In genomic region chr2:219002395-219003266, GRCh38 we compare ENCODE assay signal across 2 cellular contexts.
A peak's percentile ranks its signal among the peaks of the same experiment; 100 is the strongest.
TF ChIP-seq lines count a peak whose summit lies in the region.

No MANE protein-coding gene starts in this region.

TF ChIP-seq in HEK293, 187 proteins besides CTCF, POLR2A, EP300 and RAD21 (continues in another document):
- TF ChIP-seq ZNF510 (tag by site-specific recombination; IDR thresholded peaks at IDR 0.05; ENCODE audit: insufficient replicate concordance) (no peak), ZNF175 (tag by site-specific recombination; IDR thresholded peaks at IDR 0.05) (no peak), IKZF3 (tag by site-specific recombination; IDR thresholded peaks at IDR 0.05) (peak; percentile 19; the same call in 1 of the 2 replicates), GFI1B (tag by site-specific recombination; IDR thresholded peaks at IDR 0.05) (no peak), HIC1 (tag by site-specific recombination; IDR thresholded peaks at IDR 0.05) (peak; percentile 73), ZSCAN30 (tag by site-specific recombination; IDR thresholded peaks at IDR 0.05) (0 out of 2 replicates have a peak, but pooled peaks have one; percentile 29), ZNF239 (tag by site-specific recombination; IDR thresholded peaks at IDR 0.05) (no peak), MEIS1 (CRISPR knock-in tag; IDR thresholded peaks at IDR 0.05; ENCODE audit: borderline replicate concordance) (no peak), ZNF2 (tag by site-specific recombination; IDR thresholded peaks at IDR 0.05) (peak; percentile 90), ZNF610 (tag by site-specific recombination; IDR thresholded peaks at IDR 0.05; ENCODE audit: borderline replicate concordance) (no peak), SCRT1 (tag by site-specific recombination; IDR thresholded peaks at IDR 0.05; ENCODE audit: borderline replicate concordance) (no peak), ZFP69B (tag by site-specific recombination; IDR thresholded peaks at IDR 0.05) (no peak), SCRT2 (tag by site-specific recombination; IDR thresholded peaks at IDR 0.05) (no peak), ZNF677 (tag by site-specific recombination; IDR thresholded peaks at IDR 0.05) (no peak), ZXDB (tag by site-specific recombination; IDR thresholded peaks at IDR 0.05) (0 out of 2 replicates have a peak, but pooled peaks have one; percentile 14), ZNF341 (tag by site-specific recombination; IDR thresholded peaks at IDR 0.05; ENCODE audit: low read depth) (peak; percentile 53), ZNF843 (tag by site-specific recombination; IDR thresholded peaks at IDR 0.05) (0 out of 2 replicates have a peak, but pooled peaks have one; percentile 35)
- TF ChIP-seq, protein P1, sequence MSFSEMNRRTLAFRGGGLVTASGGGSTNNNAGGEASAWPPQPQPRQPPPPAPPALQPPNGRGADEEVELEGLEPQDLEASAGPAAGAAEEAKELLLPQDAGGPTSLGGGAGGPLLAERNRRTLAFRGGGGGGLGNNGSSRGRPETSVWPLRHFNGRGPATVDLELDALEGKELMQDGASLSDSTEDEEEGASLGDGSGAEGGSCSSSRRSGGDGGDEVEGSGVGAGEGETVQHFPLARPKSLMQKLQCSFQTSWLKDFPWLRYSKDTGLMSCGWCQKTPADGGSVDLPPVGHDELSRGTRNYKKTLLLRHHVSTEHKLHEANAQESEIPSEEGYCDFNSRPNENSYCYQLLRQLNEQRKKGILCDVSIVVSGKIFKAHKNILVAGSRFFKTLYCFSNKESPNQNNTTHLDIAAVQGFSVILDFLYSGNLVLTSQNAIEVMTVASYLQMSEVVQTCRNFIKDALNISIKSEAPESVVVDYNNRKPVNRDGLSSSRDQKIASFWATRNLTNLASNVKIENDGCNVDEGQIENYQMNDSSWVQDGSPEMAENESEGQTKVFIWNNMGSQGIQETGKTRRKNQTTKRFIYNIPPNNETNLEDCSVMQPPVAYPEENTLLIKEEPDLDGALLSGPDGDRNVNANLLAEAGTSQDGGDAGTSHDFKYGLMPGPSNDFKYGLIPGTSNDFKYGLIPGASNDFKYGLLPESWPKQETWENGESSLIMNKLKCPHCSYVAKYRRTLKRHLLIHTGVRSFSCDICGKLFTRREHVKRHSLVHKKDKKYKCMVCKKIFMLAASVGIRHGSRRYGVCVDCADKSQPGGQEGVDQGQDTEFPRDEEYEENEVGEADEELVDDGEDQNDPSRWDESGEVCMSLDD (tag by site-specific recombination; IDR thresholded peaks at IDR 0.05) = no peak
- TF ChIP-seq, protein P2, sequence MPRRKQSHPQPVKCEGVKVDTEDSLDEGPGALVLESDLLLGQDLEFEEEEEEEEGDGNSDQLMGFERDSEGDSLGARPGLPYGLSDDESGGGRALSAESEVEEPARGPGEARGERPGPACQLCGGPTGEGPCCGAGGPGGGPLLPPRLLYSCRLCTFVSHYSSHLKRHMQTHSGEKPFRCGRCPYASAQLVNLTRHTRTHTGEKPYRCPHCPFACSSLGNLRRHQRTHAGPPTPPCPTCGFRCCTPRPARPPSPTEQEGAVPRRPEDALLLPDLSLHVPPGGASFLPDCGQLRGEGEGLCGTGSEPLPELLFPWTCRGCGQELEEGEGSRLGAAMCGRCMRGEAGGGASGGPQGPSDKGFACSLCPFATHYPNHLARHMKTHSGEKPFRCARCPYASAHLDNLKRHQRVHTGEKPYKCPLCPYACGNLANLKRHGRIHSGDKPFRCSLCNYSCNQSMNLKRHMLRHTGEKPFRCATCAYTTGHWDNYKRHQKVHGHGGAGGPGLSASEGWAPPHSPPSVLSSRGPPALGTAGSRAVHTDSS (tag by site-specific recombination; IDR thresholded peaks at IDR 0.05) = no peak
- TF ChIP-seq, protein P3, sequence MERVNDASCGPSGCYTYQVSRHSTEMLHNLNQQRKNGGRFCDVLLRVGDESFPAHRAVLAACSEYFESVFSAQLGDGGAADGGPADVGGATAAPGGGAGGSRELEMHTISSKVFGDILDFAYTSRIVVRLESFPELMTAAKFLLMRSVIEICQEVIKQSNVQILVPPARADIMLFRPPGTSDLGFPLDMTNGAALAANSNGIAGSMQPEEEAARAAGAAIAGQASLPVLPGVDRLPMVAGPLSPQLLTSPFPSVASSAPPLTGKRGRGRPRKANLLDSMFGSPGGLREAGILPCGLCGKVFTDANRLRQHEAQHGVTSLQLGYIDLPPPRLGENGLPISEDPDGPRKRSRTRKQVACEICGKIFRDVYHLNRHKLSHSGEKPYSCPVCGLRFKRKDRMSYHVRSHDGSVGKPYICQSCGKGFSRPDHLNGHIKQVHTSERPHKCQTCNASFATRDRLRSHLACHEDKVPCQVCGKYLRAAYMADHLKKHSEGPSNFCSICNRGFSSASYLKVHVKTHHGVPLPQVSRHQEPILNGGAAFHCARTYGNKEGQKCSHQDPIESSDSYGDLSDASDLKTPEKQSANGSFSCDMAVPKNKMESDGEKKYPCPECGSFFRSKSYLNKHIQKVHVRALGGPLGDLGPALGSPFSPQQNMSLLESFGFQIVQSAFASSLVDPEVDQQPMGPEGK (tag by site-specific recombination; IDR thresholded peaks at IDR 0.05) = peak; percentile 93; the same call in 1 of the 2 replicates
- TF ChIP-seq, protein P4, sequence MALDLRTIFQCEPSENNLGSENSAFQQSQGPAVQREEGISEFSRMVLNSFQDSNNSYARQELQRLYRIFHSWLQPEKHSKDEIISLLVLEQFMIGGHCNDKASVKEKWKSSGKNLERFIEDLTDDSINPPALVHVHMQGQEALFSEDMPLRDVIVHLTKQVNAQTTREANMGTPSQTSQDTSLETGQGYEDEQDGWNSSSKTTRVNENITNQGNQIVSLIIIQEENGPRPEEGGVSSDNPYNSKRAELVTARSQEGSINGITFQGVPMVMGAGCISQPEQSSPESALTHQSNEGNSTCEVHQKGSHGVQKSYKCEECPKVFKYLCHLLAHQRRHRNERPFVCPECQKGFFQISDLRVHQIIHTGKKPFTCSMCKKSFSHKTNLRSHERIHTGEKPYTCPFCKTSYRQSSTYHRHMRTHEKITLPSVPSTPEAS (tag by site-specific recombination; IDR thresholded peaks at IDR 0.05) = no peak

TF ChIP-seq in HepG2, 621 proteins besides CTCF, POLR2A, EP300 and RAD21 (continues in another document):
- TF ChIP-seq ZNF839 (CRISPR knock-in tag; IDR thresholded peaks at IDR 0.05; ENCODE audit: borderline replicate concordance) (no peak), GATAD1 (CRISPR knock-in tag; IDR thresholded peaks at IDR 0.05) (no peak), NFIC (IDR thresholded peaks at IDR 0.05; ENCODE audit: low read length) (no peak), TFAP4 (IDR thresholded peaks at IDR 0.05; ENCODE audit: borderline replicate concordance, low read depth) (no peak), ZNF883 (CRISPR knock-in tag; IDR thresholded peaks at IDR 0.05; ENCODE audit: not compliant biosample characterization) (no peak), ZFAT (CRISPR knock-in tag; conservative IDR thresholded peaks at IDR 0.05) (no peak), MBD4 (IDR thresholded peaks at IDR 0.05; ENCODE audit: borderline replicate concordance, low read length) (no peak), DDIT3 (CRISPR knock-in tag; IDR thresholded peaks at IDR 0.05) (no peak), PAXIP1 (CRISPR knock-in tag; conservative IDR thresholded peaks at IDR 0.05) (no peak), SIN3B (IDR thresholded peaks at IDR 0.05; ENCODE audit: low read length) (no peak), BCLAF1 (IDR thresholded peaks at IDR 0.05) (no peak), CCAR2 (optimal IDR thresholded peaks at IDR 0.05; ENCODE audit: low read depth, low read length) (no peak), TAF15 (IDR thresholded peaks at IDR 0.05; ENCODE audit: low read depth, low read length, poor library complexity, severe bottlenecking) (no peak), ZNF781 (CRISPR knock-in tag; IDR thresholded peaks at IDR 0.05; ENCODE audit: borderline replicate concordance, not compliant biosample characterization) (peak; percentile 36), ZNF121 (CRISPR knock-in tag; IDR thresholded peaks at IDR 0.05) (no peak), SNRNP70 (IDR thresholded peaks at IDR 0.05; ENCODE audit: low read depth, low read length) (no peak), GABPB1 (CRISPR knock-in tag; IDR thresholded peaks at IDR 0.05) (peak; percentile 24; the same call in 1 of the 2 replicates), MZF1 (CRISPR knock-in tag; IDR thresholded peaks at IDR 0.05; ENCODE audit: borderline replicate concordance) (no peak), PBX2 (CRISPR knock-in tag; IDR thresholded peaks at IDR 0.05) (no peak)
- TF ChIP-seq, protein P5, sequence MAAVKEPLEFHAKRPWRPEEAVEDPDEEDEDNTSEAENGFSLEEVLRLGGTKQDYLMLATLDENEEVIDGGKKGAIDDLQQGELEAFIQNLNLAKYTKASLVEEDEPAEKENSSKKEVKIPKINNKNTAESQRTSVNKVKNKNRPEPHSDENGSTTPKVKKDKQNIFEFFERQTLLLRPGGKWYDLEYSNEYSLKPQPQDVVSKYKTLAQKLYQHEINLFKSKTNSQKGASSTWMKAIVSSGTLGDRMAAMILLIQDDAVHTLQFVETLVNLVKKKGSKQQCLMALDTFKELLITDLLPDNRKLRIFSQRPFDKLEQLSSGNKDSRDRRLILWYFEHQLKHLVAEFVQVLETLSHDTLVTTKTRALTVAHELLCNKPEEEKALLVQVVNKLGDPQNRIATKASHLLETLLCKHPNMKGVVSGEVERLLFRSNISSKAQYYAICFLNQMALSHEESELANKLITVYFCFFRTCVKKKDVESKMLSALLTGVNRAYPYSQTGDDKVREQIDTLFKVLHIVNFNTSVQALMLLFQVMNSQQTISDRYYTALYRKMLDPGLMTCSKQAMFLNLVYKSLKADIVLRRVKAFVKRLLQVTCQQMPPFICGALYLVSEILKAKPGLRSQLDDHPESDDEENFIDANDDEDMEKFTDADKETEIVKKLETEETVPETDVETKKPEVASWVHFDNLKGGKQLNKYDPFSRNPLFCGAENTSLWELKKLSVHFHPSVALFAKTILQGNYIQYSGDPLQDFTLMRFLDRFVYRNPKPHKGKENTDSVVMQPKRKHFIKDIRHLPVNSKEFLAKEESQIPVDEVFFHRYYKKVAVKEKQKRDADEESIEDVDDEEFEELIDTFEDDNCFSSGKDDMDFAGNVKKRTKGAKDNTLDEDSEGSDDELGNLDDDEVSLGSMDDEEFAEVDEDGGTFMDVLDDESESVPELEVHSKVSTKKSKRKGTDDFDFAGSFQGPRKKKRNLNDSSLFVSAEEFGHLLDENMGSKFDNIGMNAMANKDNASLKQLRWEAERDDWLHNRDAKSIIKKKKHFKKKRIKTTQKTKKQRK (IDR thresholded peaks at IDR 0.05; ENCODE audit: low read length) = no peak
- TF ChIP-seq, protein P6, sequence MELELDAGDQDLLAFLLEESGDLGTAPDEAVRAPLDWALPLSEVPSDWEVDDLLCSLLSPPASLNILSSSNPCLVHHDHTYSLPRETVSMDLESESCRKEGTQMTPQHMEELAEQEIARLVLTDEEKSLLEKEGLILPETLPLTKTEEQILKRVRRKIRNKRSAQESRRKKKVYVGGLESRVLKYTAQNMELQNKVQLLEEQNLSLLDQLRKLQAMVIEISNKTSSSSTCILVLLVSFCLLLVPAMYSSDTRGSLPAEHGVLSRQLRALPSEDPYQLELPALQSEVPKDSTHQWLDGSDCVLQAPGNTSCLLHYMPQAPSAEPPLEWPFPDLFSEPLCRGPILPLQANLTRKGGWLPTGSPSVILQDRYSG (CRISPR knock-in tag; IDR thresholded peaks at IDR 0.05) = no peak
